Comparison of ENCODE assay signal across 23 cellular contexts in genomic region chr13:50161052-50161451, GRCh38.
A peak's percentile ranks its signal among the peaks of the same experiment; 100 is the strongest.
DNase-seq lines count a peak whose midpoint lies in the region; ATAC-seq and TF ChIP-seq lines count a peak whose summit lies in the region.
"Had no signal": no experiment of that assay in that cellular context is flagged by ENCODE, and none has a peak within 500 bp of the region (broad histone marks: within the 10 kb centered on the region; RNA-seq: fewer than 3 reads in every experiment).

No MANE protein-coding gene starts in this region.

- H3K36me3 ChIP-seq in liver (ENCODE audit: control insufficient read depth in 4 of 4, insufficient read depth in 3 of 4, low read depth in 1 of 4, low read length in 3 of 4) (no peaks in the 10 kb centered on the region), sigmoid colon (no peaks in the 10 kb centered on the region)
- no peaks in the 10 kb centered on the region for H3K36me3 ChIP-seq in CD8-positive, alpha-beta T cell (ENCODE audit: insufficient read depth, low read length)
- H3K36me3 ChIP-seq: lower lobe of right lung had no signal

- H3K4me1 ChIP-seq in liver (ENCODE audit: control insufficient read depth in 4 of 4, insufficient read depth in 4 of 4, low read length in 3 of 4) (peaks cover 0 to 3% (median 0%) of the 10 kb centered on the region in 4 donors), sigmoid colon (no peaks in the 10 kb centered on the region)
- H3K4me1 ChIP-seq in CD8-positive, alpha-beta T cell (ENCODE audit: insufficient read depth, low read length): no peaks in the 10 kb centered on the region

- no peaks in the 10 kb centered on the region for H3K27me3 ChIP-seq in liver (ENCODE audit: control insufficient read depth in 4 of 4, insufficient read depth in 4 of 4, low read length in 3 of 4)
- no peaks in the 10 kb centered on the region for H3K27me3 ChIP-seq in CD8-positive, alpha-beta T cell (ENCODE audit: insufficient read depth, low read length)
- H3K27me3 ChIP-seq in sigmoid colon: no peaks in the 10 kb centered on the region

- H3K4me1 Mint-ChIP-seq in CD8-positive, alpha-beta T cell (ENCODE audit: low read depth): no peaks in the 10 kb centered on the region
- H3K4me1 Mint-ChIP-seq in stimulated activated effector memory CD8-positive, alpha-beta T cell treated with anti-CD3 and anti-CD28 coated beads, Interleukin-12 subunit alpha, Interleukin-12 subunit beta, amount 100 ng/mL, for 72 hours: no peaks in the 10 kb centered on the region
- H3K4me1 Mint-ChIP-seq: CD4-positive, alpha-beta memory T cell; stimulated activated naive CD8-positive, alpha-beta T cell treated with anti-CD3 and anti-CD28 coated beads, Interleukin-15, amount 100 ng/mL, for 72 hours had no signal

- POLR2A ChIA-PET in CD8-positive, alpha-beta T cell (lab: Charles Lee): no interaction called here

- no peak for ATAC-seq in CD8-positive, alpha-beta T cell
- ATAC-seq in stimulated activated effector memory CD8-positive, alpha-beta T cell treated with anti-CD3 and anti-CD28 coated beads, Interleukin-12 subunit alpha, Interleukin-12 subunit beta, amount 100 ng/mL, for 72 hours: no peak
- ATAC-seq in Right ventricle myocardium superior (ENCODE audit: poor library complexity): no peak
- ATAC-seq: HCT116; lower lobe of right lung; sciatic nerve; stimulated activated naive CD8-positive, alpha-beta T cell treated with anti-CD3 and anti-CD28 coated beads, Interleukin-15, amount 100 ng/mL, for 72 hours had no signal

- DNase-seq in EH (ENCODE audit: low read depth) (peak; percentile 24), RPMI7951 (ENCODE audit: low read depth) (peak; percentile 48), choroid plexus epithelial cell (ENCODE audit: low read depth) (peak; percentile 74), sigmoid colon (no peak), Right ventricle myocardium superior (no peak)
- DNase-seq in CD8-positive, alpha-beta T cell: no peak
- no peak for DNase-seq in stimulated activated effector memory CD8-positive, alpha-beta T cell treated with anti-CD3 and anti-CD28 coated beads, Interleukin-12 subunit alpha, Interleukin-12 subunit beta, amount 100 ng/mL, for 72 hours (ENCODE audit: low spot score in 2 of 2)
- DNase-seq: ACHN; activated CD4-positive, alpha-beta T cell treated with anti-CD3 and anti-CD28 coated beads, Interleukin-2, amount 50 U/mL, for 48 hours; activated naive CD4-positive, alpha-beta T cell treated with anti-CD3 and anti-CD28 coated beads for 36 hours; CD4-positive, alpha-beta memory T cell; cortex of kidney; Karpas-422; lower lobe of right lung; NCI-H1105 treated with DMSO at 0.1 percent for 48 hours; NCI-H748 treated with DMSO at 0.1 percent for 48 hours; occipital lobe; stimulated activated CD4-positive, alpha-beta T cell treated with anti-CD3 and anti-CD28 coated beads, Interleukin-1b, Interleukin-23, amount 100 ng/mL, for 48 hours; stimulated activated naive CD8-positive, alpha-beta T cell treated with anti-CD3 and anti-CD28 coated beads, Interleukin-15, amount 100 ng/mL, for 72 hours had no signal

- WGBS in liver: 34% methylated on average over 2 of the region's 2 CpGs
- WGBS in sigmoid colon, 2 donors: 84 to 91% methylated on average over 2 of the region's 2 CpGs

- peaks cover 2% of the 10 kb centered on the region for H3K27me3 Mint-ChIP-seq in CD8-positive, alpha-beta T cell (ENCODE audit: low read depth)

- no peaks in the 10 kb centered on the region for H3K9me3 Mint-ChIP-seq in CD8-positive, alpha-beta T cell
- H3K9me3 Mint-ChIP-seq in stimulated activated effector memory CD8-positive, alpha-beta T cell treated with anti-CD3 and anti-CD28 coated beads, Interleukin-12 subunit alpha, Interleukin-12 subunit beta, amount 100 ng/mL, for 72 hours: no peaks in the 10 kb centered on the region
- H3K9me3 Mint-ChIP-seq: activated naive CD4-positive, alpha-beta T cell treated with anti-CD3 and anti-CD28 coated beads for 36 hours; CD4-positive, alpha-beta memory T cell; type B pancreatic cell had no signal

- H3K27ac Mint-ChIP-seq in CD8-positive, alpha-beta T cell: no peak overlapping the region
- no peak overlapping the region for H3K27ac Mint-ChIP-seq in stimulated activated effector memory CD8-positive, alpha-beta T cell treated with anti-CD3 and anti-CD28 coated beads, Interleukin-12 subunit alpha, Interleukin-12 subunit beta, amount 100 ng/mL, for 72 hours
- H3K27ac Mint-ChIP-seq: activated naive CD4-positive, alpha-beta T cell treated with anti-CD3 and anti-CD28 coated beads for 36 hours; CD4-positive, alpha-beta memory T cell; stimulated activated naive CD8-positive, alpha-beta T cell treated with anti-CD3 and anti-CD28 coated beads, Interleukin-15, amount 100 ng/mL, for 72 hours; type B pancreatic cell had no signal

- intact Hi-C loops in CD8-positive, alpha-beta T cell (cut with DNase I, micrococcal nuclease): no loop called here
- intact Hi-C loops in sigmoid colon (cut with DNase I) (no loop called here), Right ventricle myocardium superior (cut with DNase I) (no loop called here)

- TF ChIP-seq RAD21 in liver (IDR thresholded peaks at IDR 0.05): no peak

- no peaks in the 10 kb centered on the region for H3K36me3 Mint-ChIP-seq in CD8-positive, alpha-beta T cell
- peaks cover 6% of the 10 kb centered on the region for H3K36me3 Mint-ChIP-seq in stimulated activated effector memory CD8-positive, alpha-beta T cell treated with anti-CD3 and anti-CD28 coated beads, Interleukin-12 subunit alpha, Interleukin-12 subunit beta, amount 100 ng/mL, for 72 hours
- H3K36me3 Mint-ChIP-seq: CD4-positive, alpha-beta memory T cell had no signal

- no peak overlapping the region for H3K9ac ChIP-seq in liver (ENCODE audit: low read depth in 1 of 2, low read length in 2 of 2)

- TF ChIP-seq POLR2A in sigmoid colon (IDR thresholded peaks at IDR 0.05): no peak

- H3K27ac ChIP-seq in liver (ENCODE audit: low read depth in 1 of 2, low read length in 2 of 2) (no peak overlapping the region), sigmoid colon (no peak overlapping the region)
- no peak overlapping the region for H3K27ac ChIP-seq in CD8-positive, alpha-beta T cell (ENCODE audit: low read depth, low read length)
- H3K27ac ChIP-seq: lower lobe of right lung had no signal

- TF ChIP-seq CTCF in choroid plexus epithelial cell (conservative IDR thresholded peaks at IDR 0.05; ENCODE audit: low read depth, low read length) (no peak), liver (IDR thresholded peaks at IDR 0.05; ENCODE audit: low read depth, low read length, missing input control) (no peak), sigmoid colon (IDR thresholded peaks at IDR 0.05) (no peak)
- TF ChIP-seq CTCF in CD8-positive, alpha-beta T cell (IDR thresholded peaks at IDR 0.05): no peak

- CTCF ChIA-PET in CD8-positive, alpha-beta T cell (lab: Charles Lee): interaction anchor here (1.4 kb wide), 1 partner anchor 76 kb away, joined by 7 read pairs; no protein-coding TSS in a partner anchor

- no peaks in the 10 kb centered on the region for H3K9me3 ChIP-seq in liver (ENCODE audit: control insufficient read depth in 4 of 4, low read length in 3 of 4)
- H3K9me3 ChIP-seq in CD8-positive, alpha-beta T cell (ENCODE audit: low read length): no peaks in the 10 kb centered on the region
- H3K9me3 ChIP-seq in sigmoid colon: no peaks in the 10 kb centered on the region
- H3K9me3 ChIP-seq: lower lobe of right lung had no signal

- H3K4me3 ChIP-seq in choroid plexus epithelial cell (ENCODE audit: low read depth, low read length): no peak overlapping the region
- H3K4me3 ChIP-seq in liver (ENCODE audit: low read depth in 1 of 3, low read length in 3 of 3): no peak overlapping the region
- H3K4me3 ChIP-seq in CD8-positive, alpha-beta T cell (ENCODE audit: low read depth, low read length): no peak overlapping the region
- H3K4me3 ChIP-seq in sigmoid colon: no peak overlapping the region
- H3K4me3 ChIP-seq: lower lobe of right lung had no signal

- no peak overlapping the region for H3K4me3 Mint-ChIP-seq in CD8-positive, alpha-beta T cell
- H3K4me3 Mint-ChIP-seq in stimulated activated effector memory CD8-positive, alpha-beta T cell treated with anti-CD3 and anti-CD28 coated beads, Interleukin-12 subunit alpha, Interleukin-12 subunit beta, amount 100 ng/mL, for 72 hours: no peak overlapping the region
- H3K4me3 Mint-ChIP-seq: activated naive CD4-positive, alpha-beta T cell treated with anti-CD3 and anti-CD28 coated beads for 36 hours; CD4-positive, alpha-beta memory T cell; stimulated activated naive CD8-positive, alpha-beta T cell treated with anti-CD3 and anti-CD28 coated beads, Interleukin-15, amount 100 ng/mL, for 72 hours; type B pancreatic cell had no signal

- TF ChIP-seq EP300 in sigmoid colon (IDR thresholded peaks at IDR 0.05): no peak

TF ChIP-seq in liver, 16 proteins besides CTCF, POLR2A, EP300 and RAD21 (continues in another document):
- TF ChIP-seq GABPA (IDR thresholded peaks at IDR 0.05 in 1 of 2, conservative IDR thresholded peaks at IDR 0.05 in 1 of 2): no peak
- no peak for TF ChIP-seq HNF4G (IDR thresholded peaks at IDR 0.05)
- TF ChIP-seq HNF4A (conservative IDR thresholded peaks at IDR 0.05): peak in 1 of 2 donors; percentile 4
- TF ChIP-seq, protein P1, sequence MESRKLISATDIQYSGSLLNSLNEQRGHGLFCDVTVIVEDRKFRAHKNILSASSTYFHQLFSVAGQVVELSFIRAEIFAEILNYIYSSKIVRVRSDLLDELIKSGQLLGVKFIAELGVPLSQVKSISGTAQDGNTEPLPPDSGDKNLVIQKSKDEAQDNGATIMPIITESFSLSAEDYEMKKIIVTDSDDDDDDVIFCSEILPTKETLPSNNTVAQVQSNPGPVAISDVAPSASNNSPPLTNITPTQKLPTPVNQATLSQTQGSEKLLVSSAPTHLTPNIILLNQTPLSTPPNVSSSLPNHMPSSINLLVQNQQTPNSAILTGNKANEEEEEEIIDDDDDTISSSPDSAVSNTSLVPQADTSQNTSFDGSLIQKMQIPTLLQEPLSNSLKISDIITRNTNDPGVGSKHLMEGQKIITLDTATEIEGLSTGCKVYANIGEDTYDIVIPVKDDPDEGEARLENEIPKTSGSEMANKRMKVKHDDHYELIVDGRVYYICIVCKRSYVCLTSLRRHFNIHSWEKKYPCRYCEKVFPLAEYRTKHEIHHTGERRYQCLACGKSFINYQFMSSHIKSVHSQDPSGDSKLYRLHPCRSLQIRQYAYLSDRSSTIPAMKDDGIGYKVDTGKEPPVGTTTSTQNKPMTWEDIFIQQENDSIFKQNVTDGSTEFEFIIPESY (IDR thresholded peaks at IDR 0.05): no peak
- peak; percentile 53 for TF ChIP-seq NR2F2 (IDR thresholded peaks at IDR 0.05)
- no peak for TF ChIP-seq YY1 (IDR thresholded peaks at IDR 0.05)
- TF ChIP-seq, protein P2, sequence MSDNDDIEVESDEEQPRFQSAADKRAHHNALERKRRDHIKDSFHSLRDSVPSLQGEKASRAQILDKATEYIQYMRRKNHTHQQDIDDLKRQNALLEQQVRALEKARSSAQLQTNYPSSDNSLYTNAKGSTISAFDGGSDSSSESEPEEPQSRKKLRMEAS (IDR thresholded peaks at IDR 0.05): no peak
- no peak for TF ChIP-seq FOXA2 (IDR thresholded peaks at IDR 0.05)
- TF ChIP-seq ATF3 (IDR thresholded peaks at IDR 0.05): no peak
- no peak for TF ChIP-seq FOXA1 (IDR thresholded peaks at IDR 0.05)

Comparison
In these comparisons a context has a peak if more than half of its experiments do, and no peak if none do; other contexts are left out.
1. DNase-seq: peak in EH (single experiment), RPMI7951 (single experiment) and choroid plexus epithelial cell (single experiment); none in CD8-positive, alpha-beta T cell (0 of 7), sigmoid colon (single experiment), stimulated activated effector memory CD8-positive, alpha-beta T cell treated with anti-CD3 and anti-CD28 coated beads, Interleukin-12 subunit alpha, Interleukin-12 subunit beta, amount 100 ng/mL, for 72 hours (0 of 2) and Right ventricle myocardium superior (single experiment).